In the genomic region with DNA sequence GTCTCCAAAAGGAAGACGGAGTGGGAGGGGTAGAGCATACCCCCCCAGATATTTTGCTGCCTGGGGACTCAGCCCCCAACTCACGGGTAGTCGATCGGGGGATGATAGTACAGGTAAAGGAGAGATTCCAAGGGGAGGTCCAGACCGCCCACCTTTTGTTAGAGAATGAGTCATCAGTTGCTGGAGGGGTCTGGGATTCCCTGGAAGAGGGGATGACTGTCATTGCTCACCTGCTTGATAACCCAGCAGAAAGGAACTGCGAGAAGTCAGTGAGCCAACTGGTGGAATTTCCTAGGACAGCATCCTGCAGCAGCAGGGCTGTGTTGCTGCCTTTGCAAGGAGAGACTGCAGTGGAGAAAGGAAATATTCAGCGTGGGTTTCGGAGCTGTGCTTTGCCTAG, we compare ENCODE assay signal across 9 cellular contexts.
DNase-seq lines count a peak whose midpoint lies in the region; ATAC-seq and TF ChIP-seq lines count a peak whose summit lies in the region.
"Had no signal": no experiment of that assay in that cellular context is flagged by ENCODE, and none has a peak within 500 bp of the region (broad histone marks: within the 10 kb centered on the region; RNA-seq: fewer than 3 reads in every experiment).

No MANE protein-coding gene starts in this region.

- no peak for TF ChIP-seq POLR2A in stomach (IDR thresholded peaks at IDR 0.05)

- H3K4me1 ChIP-seq in iPS-15b (ENCODE audit: control insufficient read depth, insufficient read depth, low read length) (peaks cover 28% of the 10 kb centered on the region), stomach (peaks cover 33 to 84% (median 57%) of the 10 kb centered on the region in 4 donors)

- CTCF ChIA-PET in activated CD8-positive, alpha-beta T cell treated with anti-CD3 and anti-CD28 coated beads, Interleukin-2, amount 10 ng/mL, durations not matched to agents 7 days and 5 days (lab: Charles Lee) = interaction anchor here (1.6 to 18.6 kb wide), 3 partner anchors 10 to 85 kb away, joined by 5 to 517 read pairs (median 30); no protein-coding TSS in a partner anchor

- H3K9ac ChIP-seq in iPS-15b (ENCODE audit: low read depth, low read length) = peak overlapping the region; percentile 19

- H3K36me3 Mint-ChIP-seq in activated CD8-positive, alpha-beta T cell treated with anti-CD3 and anti-CD28 coated beads, Interleukin-2, amount 10 ng/mL, durations not matched to agents 7 days and 5 days (ENCODE audit: low read depth) = peaks cover 34% of the 10 kb centered on the region

- H3K4me3 Mint-ChIP-seq in activated CD8-positive, alpha-beta T cell treated with anti-CD3 and anti-CD28 coated beads, Interleukin-2, amount 10 ng/mL, durations not matched to agents 7 days and 5 days = no peak overlapping the region

- H3K36me3 ChIP-seq in iPS-15b (ENCODE audit: control insufficient read depth, insufficient read depth, low read length) = no peaks in the 10 kb centered on the region
- H3K36me3 ChIP-seq in stomach = no peaks in the 10 kb centered on the region

- TF ChIP-seq EP300 in stomach (IDR thresholded peaks at IDR 0.05) = no peak

- peaks cover 44% of the 10 kb centered on the region for H3K4me1 Mint-ChIP-seq in activated CD8-positive, alpha-beta T cell treated with anti-CD3 and anti-CD28 coated beads, Interleukin-2, amount 10 ng/mL, durations not matched to agents 7 days and 5 days (ENCODE audit: low read depth)

- H3K9me3 Mint-ChIP-seq in activated CD8-positive, alpha-beta T cell treated with anti-CD3 and anti-CD28 coated beads, Interleukin-2, amount 10 ng/mL, durations not matched to agents 7 days and 5 days (ENCODE audit: insufficient read depth) = no peaks in the 10 kb centered on the region

- H3K27ac ChIP-seq in stomach = peak overlapping the region; percentile 42 to 86 (median 81)

- POLR2A ChIA-PET in activated CD8-positive, alpha-beta T cell treated with anti-CD3 and anti-CD28 coated beads, Interleukin-2, amount 10 ng/mL, durations not matched to agents 7 days and 5 days (lab: Charles Lee) = interaction anchor here (0.6 to 1.0 kb wide), 2 partner anchors 10 to 243 kb away, joined by 3 to 4 read pairs; a partner anchor contains a TSS

- H3K9me3 ChIP-seq in iPS-15b (ENCODE audit: control insufficient read depth, insufficient read depth, low read length) (no peaks in the 10 kb centered on the region), stomach (no peaks in the 10 kb centered on the region)

- peak overlapping the region; percentile 68 for H3K27ac Mint-ChIP-seq in activated CD8-positive, alpha-beta T cell treated with anti-CD3 and anti-CD28 coated beads, Interleukin-2, amount 10 ng/mL, durations not matched to agents 7 days and 5 days

- intact Hi-C loops in stomach (cut with DNase I; ENCODE audit: low total_unique reads) = no loop called here

- DNase-seq in NCI-H2227 (lab: John Stamatoyannopoulos, UW; ENCODE audit: unreplicated experiment) (peak; percentile 34), NCI-H2227 treated with DMSO at 0.1 percent for 48 hours (lab: John Stamatoyannopoulos, UW) (no peak), stomach (no peak)
- no peak for DNase-seq in activated CD8-positive, alpha-beta T cell treated with anti-CD3 and anti-CD28 coated beads, Interleukin-2, amount 10 ng/mL, durations not matched to agents 7 days and 5 days
- no peak for DNase-seq in effector CD8-positive, alpha-beta T cell (lab: John Stamatoyannopoulos, UW)
- DNase-seq: PC-3 had no signal

- 66 to 76% (median 74%) methylated on average over 8 of the region's 8 CpGs for WGBS in stomach, 5 donors

- no peak for ATAC-seq in activated CD8-positive, alpha-beta T cell treated with anti-CD3 and anti-CD28 coated beads, Interleukin-2, amount 10 ng/mL, durations not matched to agents 7 days and 5 days
- no peak for ATAC-seq in HG03521 (IDR thresholded peaks at IDR 0.05; ENCODE audit: unreplicated experiment)
- ATAC-seq in GM21528 (IDR thresholded peaks at IDR 0.05; ENCODE audit: low FRiP score, unreplicated experiment) = no peak
- ATAC-seq: PC-3 had no signal

- H3K27me3 Mint-ChIP-seq in activated CD8-positive, alpha-beta T cell treated with anti-CD3 and anti-CD28 coated beads, Interleukin-2, amount 10 ng/mL, durations not matched to agents 7 days and 5 days (ENCODE audit: low read depth) = no peaks in the 10 kb centered on the region

- TF ChIP-seq CTCF in stomach (IDR thresholded peaks at IDR 0.05) = no peak

- peak overlapping the region; percentile 40 for H3K4me3 ChIP-seq in iPS-15b (ENCODE audit: low read depth, low read length)
- peak overlapping the region; percentile 32 to 39 (median 32) for H3K4me3 ChIP-seq in stomach

- no peaks in the 10 kb centered on the region for H3K27me3 ChIP-seq in iPS-15b (ENCODE audit: control insufficient read depth, insufficient read depth, low read length)
- H3K27me3 ChIP-seq in stomach = no peaks in the 10 kb centered on the region
